Comparison of ENCODE assay signal across 8 cellular contexts in the genomic region with DNA sequence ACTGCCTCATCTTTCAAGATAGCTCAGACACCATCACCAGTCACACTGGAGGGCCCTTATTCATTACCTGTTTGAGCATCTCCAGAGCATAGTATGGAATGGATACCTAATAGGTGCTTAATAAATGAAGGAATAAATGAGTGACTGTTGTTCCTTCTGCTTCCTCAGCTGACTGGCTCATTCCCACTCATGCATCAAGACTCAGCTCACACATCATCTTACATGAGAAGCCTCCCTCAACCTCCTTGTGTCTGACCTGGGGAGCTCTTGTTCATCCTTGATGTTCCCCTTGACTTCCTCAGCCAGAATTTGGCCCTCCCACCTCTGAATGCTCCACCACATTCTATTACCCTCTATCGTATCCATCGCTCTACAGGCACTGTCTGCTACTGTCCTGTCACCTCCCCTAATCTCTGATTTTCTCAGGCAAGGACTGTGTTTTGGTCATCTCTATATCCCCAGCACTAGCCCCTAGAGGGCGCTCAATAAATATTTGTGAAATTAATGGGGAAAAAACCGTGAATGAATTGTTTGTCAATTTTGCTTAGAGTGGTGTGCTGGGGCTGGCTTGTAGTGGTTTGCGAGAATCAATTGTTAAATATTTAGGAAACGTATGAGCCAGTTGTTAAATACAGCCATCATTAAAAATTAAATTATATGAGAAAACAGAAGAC.
A peak's percentile ranks its signal among the peaks of the same experiment; 100 is the strongest.
DNase-seq lines count a peak whose midpoint lies in the region; ATAC-seq, FAIRE-seq and TF ChIP-seq lines count a peak whose summit lies in the region.

No MANE protein-coding gene starts in this region.

- intact Hi-C loops in PC-9 (cut with micrococcal nuclease; ENCODE audit: unreplicated experiment) (loop anchor here (1.0 to 10.0 kb wide), 2 partner anchors 127 to 626 kb away; no protein-coding TSS in a partner anchor), GM12878 (cut with micrococcal nuclease; ENCODE audit: unreplicated experiment) (loop anchor here (1.0 kb wide), 1 partner anchor 127 kb away; no protein-coding TSS in a partner anchor), testis (cut with DNase I; ENCODE audit: low total_unique reads) (no loop called here), aorta (cut with DNase I) (no loop called here)

- H4K20me1 ChIP-seq in GM23248 (ENCODE audit: insufficient read depth) (no peaks in the 10 kb centered on the region), PC-9 (ENCODE audit: insufficient read depth) (no peaks in the 10 kb centered on the region), GM12878 (ENCODE audit: control insufficient read depth, insufficient read depth) (no peaks in the 10 kb centered on the region)

- POLR2A ChIA-PET in PC-9 (lab: Charles Lee; ENCODE audit: unreplicated experiment) = no interaction called here
- POLR2A ChIA-PET in GM12878 (lab: Charles Lee) = no interaction called here

- H3K4me1 ChIP-seq in GM23248 (ENCODE audit: insufficient read depth) (peaks cover 9% of the 10 kb centered on the region), PC-9 (replicated peaks; ENCODE audit: insufficient read depth) (no peaks in the 10 kb centered on the region), GM12878 (ENCODE audit: control insufficient read depth, insufficient read depth, low read length) (no peaks in the 10 kb centered on the region), testis (no peaks in the 10 kb centered on the region), aorta (ENCODE audit: control insufficient read depth in 1 of 2, insufficient read depth in 2 of 2, low read length in 2 of 2) (no peaks in the 10 kb centered on the region)

- TF ChIP-seq EP300 in GM12878 (IDR thresholded peaks at IDR 0.05; ENCODE audit: borderline replicate concordance in 1 of 2, control insufficient read depth in 1 of 2, low read depth in 2 of 2, low read length in 2 of 2) = no peak

- RAD21 ChIA-PET in GM12878 (lab: Charles Lee; ENCODE audit: unreplicated experiment) = interaction anchor here (0.6 to 1.3 kb wide), 3 partner anchors 111 to 128 kb away, joined by 3 to 4 read pairs (median 4); no protein-coding TSS in a partner anchor

- no peaks in the 10 kb centered on the region for H3K36me3 ChIP-seq in GM23248 (ENCODE audit: low read depth)
- H3K36me3 ChIP-seq in PC-9 (ENCODE audit: low read depth) = no peaks in the 10 kb centered on the region
- H3K36me3 ChIP-seq in GM12878 (ENCODE audit: control insufficient read depth in 2 of 2, insufficient read depth in 2 of 2, low read length in 1 of 2) = no peaks in the 10 kb centered on the region
- no peaks in the 10 kb centered on the region for H3K36me3 ChIP-seq in testis (ENCODE audit: low read depth, missing control alignments)
- H3K36me3 ChIP-seq in aorta (ENCODE audit: control insufficient read depth in 1 of 2, insufficient read depth in 2 of 2, low read length in 1 of 2) = no peaks in the 10 kb centered on the region

- peak; percentile 95 for ATAC-seq in GM12878
- ATAC-seq in aorta (ENCODE audit: low FRiP score) = no peak
- no peak for ATAC-seq in HG02852 (IDR thresholded peaks at IDR 0.05; ENCODE audit: unreplicated experiment)

- FAIRE-seq in GM12878 (lab: Jason Lieb, UNC) = peak; percentile 61

- H3K4me3 ChIP-seq in GM23248 = no peak overlapping the region
- H3K4me3 ChIP-seq in PC-9 = no peak overlapping the region
- H3K4me3 ChIP-seq in GM12878 = no peak overlapping the region
- H3K4me3 ChIP-seq in testis = no peak overlapping the region
- H3K4me3 ChIP-seq in aorta (ENCODE audit: low read length in 2 of 2) = no peak overlapping the region

- no peak overlapping the region for H3K4me2 ChIP-seq in GM23248 (ENCODE audit: unreplicated experiment)
- H3K4me2 ChIP-seq in PC-9 = no peak overlapping the region
- H3K4me2 ChIP-seq in GM12878 (ENCODE audit: control insufficient read depth, insufficient read depth) = no peak overlapping the region

- BruUV-seq in PC-9 (replicated peaks; lab: Mats Ljungman, UMichigan) (no TSS peak), GM12878 (replicated peaks; lab: Mats Ljungman, UMichigan) (no TSS peak)

- no peaks in the 10 kb centered on the region for H3K9me2 ChIP-seq in GM23248 (ENCODE audit: insufficient read depth)
- no peaks in the 10 kb centered on the region for H3K9me2 ChIP-seq in PC-9 (ENCODE audit: insufficient read depth)

- TF ChIP-seq RAD21 in GM12878 (IDR thresholded peaks at IDR 0.05; ENCODE audit: insufficient read depth, low read depth, low read length) = peak; percentile 65

- no peaks in the 10 kb centered on the region for H3K9me3 ChIP-seq in GM23248 (ENCODE audit: low read depth)
- H3K9me3 ChIP-seq in PC-9 (ENCODE audit: insufficient read depth, low read depth) = no peaks in the 10 kb centered on the region
- H3K9me3 ChIP-seq in GM12878 (replicated peaks; ENCODE audit: control insufficient read depth, insufficient read depth, low read length) = no peaks in the 10 kb centered on the region
- H3K9me3 ChIP-seq in testis = no peaks in the 10 kb centered on the region
- H3K9me3 ChIP-seq in aorta (ENCODE audit: control insufficient read depth, low read length) = no peaks in the 10 kb centered on the region

- H2AFZ ChIP-seq in GM23248 = no peak overlapping the region
- H2AFZ ChIP-seq in PC-9 = no peak overlapping the region
- no peak overlapping the region for H2AFZ ChIP-seq in GM12878 (ENCODE audit: control insufficient read depth, low read depth, low read length)

- in situ Hi-C loops in GM23248 (cut with MboI) = no loop called here
- in situ Hi-C loops in GM12878 (cut with MboI) = loop anchor here (5.0 kb wide), 1 partner anchor 128 kb away; no protein-coding TSS in a partner anchor

- SMC1A ChIA-PET in GM12878 (lab: Charles Lee; ENCODE audit: uncharacterized antibody, unreplicated experiment) = interaction anchor here (0.8 to 1.5 kb wide), 4 partner anchors 18 to 329 kb away, joined by 3 to 4 read pairs (median 4); no protein-coding TSS in a partner anchor

- H3F3A ChIP-seq in GM23248 (ENCODE audit: insufficient read depth) (no peaks in the 10 kb centered on the region), PC-9 (ENCODE audit: insufficient read depth, low read depth) (no peaks in the 10 kb centered on the region)

- TF ChIP-seq CTCF in PC-9 (conservative IDR thresholded peaks at IDR 0.05) (peak; percentile 75), GM12878 (IDR thresholded peaks at IDR 0.05 in 2 of 3, conservative IDR thresholded peaks at IDR 0.05 in 1 of 3; ENCODE audit: control insufficient read depth in 2 of 3, extremely low read depth in 1 of 3, insufficient read depth in 1 of 3, low read depth in 3 of 3, low read length in 3 of 3) (peak; percentile 55 to 76 (median 65); a peak in 5 of 6 replicates), testis (IDR thresholded peaks at IDR 0.05) (peak; percentile 22 to 50 (median 40))

- 0 to 7% methylated on average over 6 of the region's 6 CpGs for WGBS in GM23248 (ENCODE audit: low coverage in 1 of 2, low lambda C conversion rate in 2 of 2, missing lambda C conversion rate in 2 of 2), 2 experiments
- WGBS in GM12878 (ENCODE audit: insufficient coverage, insufficient replicate concordance, low lambda C conversion rate, missing lambda C conversion rate) = 0% methylated on average over 6 of the region's 6 CpGs
- WGBS in testis, 2 donors = 36 to 40% methylated on average over 6 of the region's 6 CpGs
- 19 to 20% methylated on average over 6 of the region's 6 CpGs for WGBS in aorta, 2 donors

- no peaks in the 10 kb centered on the region for H3K79me2 ChIP-seq in GM23248 (ENCODE audit: insufficient read depth)
- H3K79me2 ChIP-seq in PC-9 (ENCODE audit: low read depth) = no peaks in the 10 kb centered on the region
- no peaks in the 10 kb centered on the region for H3K79me2 ChIP-seq in GM12878 (ENCODE audit: control insufficient read depth, insufficient read depth, low read length)

- H3K9ac ChIP-seq in GM23248 (no peak overlapping the region), GM12878 (ENCODE audit: control insufficient read depth, insufficient read depth, low read length) (no peak overlapping the region)

- CTCF ChIA-PET in PC-9 (lab: Charles Lee) (interaction anchor here (0.6 kb wide), 1 partner anchor 128 kb away, joined by 4 read pairs; no protein-coding TSS in a partner anchor), GM12878 (lab: Yijun Ruan, JAX) (interaction anchor here (1.0 to 4.2 kb wide), 9 partner anchors 11 to 391 kb away, joined by 3 to 43 read pairs (median 4); partner anchors contain the start of gene RTL5)

- no peak overlapping the region for H3K27ac ChIP-seq in GM23248
- no peak overlapping the region for H3K27ac ChIP-seq in PC-9
- no peak overlapping the region for H3K27ac ChIP-seq in GM12878 (ENCODE audit: control insufficient read depth, insufficient read depth)
- H3K27ac ChIP-seq in testis = no peak overlapping the region
- no peak overlapping the region for H3K27ac ChIP-seq in aorta (ENCODE audit: low read depth in 1 of 2, low read length in 2 of 2)

- TF ChIP-seq POLR2A in GM12878 (IDR thresholded peaks at IDR 0.05; ENCODE audit: low read depth, low read length) (no peak), testis (IDR thresholded peaks at IDR 0.05) (no peak)

- H3K27me3 ChIP-seq in GM23248 (replicated peaks; ENCODE audit: insufficient read depth) = no peaks in the 10 kb centered on the region
- peaks cover 22% of the 10 kb centered on the region; the same call in 1 of the 2 replicates for H3K27me3 ChIP-seq in PC-9 (ENCODE audit: insufficient read depth, low read depth)
- H3K27me3 ChIP-seq in GM12878 (replicated peaks in 1 of 2; ENCODE audit: control insufficient read depth in 2 of 2, insufficient read depth in 2 of 2, low read length in 1 of 2) = no peaks in the 10 kb centered on the region; a peak in 2 of 4 replicates
- no peaks in the 10 kb centered on the region for H3K27me3 ChIP-seq in testis
- H3K27me3 ChIP-seq in aorta (ENCODE audit: control insufficient read depth in 1 of 2, insufficient read depth in 2 of 2, low read length in 1 of 2) = no peaks in the 10 kb centered on the region

- DNase-seq in DMS114 treated with DMSO at 0.1 percent for 48 hours (lab: John Stamatoyannopoulos, UW; ENCODE audit: unreplicated experiment) (peak; percentile 6), GM23248 (peak; percentile 51), PC-9 (peak in 1 of 2 experiments; percentile 10), GM12878 (ENCODE audit: low read depth, low spot score) (no peak), left kidney (ENCODE audit: low read depth, low spot score) (peak; percentile 32), testis (peak; percentile 58), aorta (no peak)

TF ChIP-seq in GM12878, 131 proteins besides CTCF, POLR2A, EP300 and RAD21:
- TF ChIP-seq SMC3 (IDR thresholded peaks at IDR 0.05; ENCODE audit: borderline replicate concordance, low read length) (peak; percentile 54; the same call in 1 of the 2 replicates), ZNF217 (IDR thresholded peaks at IDR 0.05) (no peak)

Comparison
In these comparisons a context has a peak if more than half of its experiments do, and no peak if none do; other contexts are left out.
1. DNase-seq: peak in DMS114 treated with DMSO at 0.1 percent for 48 hours (single experiment), GM23248 (single experiment), left kidney (single experiment) and testis (single experiment); none in GM12878 (single experiment) and aorta (0 of 2).
2. intact Hi-C loops: an anchor here in PC-9 (1.0 to 10.0 kb wide) and GM12878 (1.0 kb wide); none called in testis and aorta.
3. Peak in every context shown above with its lines, with median percentiles within 50 percentile points of each other: CTCF ChIP-seq.